ENCODE assay signal across 9 cellular contexts in the genomic region with DNA sequence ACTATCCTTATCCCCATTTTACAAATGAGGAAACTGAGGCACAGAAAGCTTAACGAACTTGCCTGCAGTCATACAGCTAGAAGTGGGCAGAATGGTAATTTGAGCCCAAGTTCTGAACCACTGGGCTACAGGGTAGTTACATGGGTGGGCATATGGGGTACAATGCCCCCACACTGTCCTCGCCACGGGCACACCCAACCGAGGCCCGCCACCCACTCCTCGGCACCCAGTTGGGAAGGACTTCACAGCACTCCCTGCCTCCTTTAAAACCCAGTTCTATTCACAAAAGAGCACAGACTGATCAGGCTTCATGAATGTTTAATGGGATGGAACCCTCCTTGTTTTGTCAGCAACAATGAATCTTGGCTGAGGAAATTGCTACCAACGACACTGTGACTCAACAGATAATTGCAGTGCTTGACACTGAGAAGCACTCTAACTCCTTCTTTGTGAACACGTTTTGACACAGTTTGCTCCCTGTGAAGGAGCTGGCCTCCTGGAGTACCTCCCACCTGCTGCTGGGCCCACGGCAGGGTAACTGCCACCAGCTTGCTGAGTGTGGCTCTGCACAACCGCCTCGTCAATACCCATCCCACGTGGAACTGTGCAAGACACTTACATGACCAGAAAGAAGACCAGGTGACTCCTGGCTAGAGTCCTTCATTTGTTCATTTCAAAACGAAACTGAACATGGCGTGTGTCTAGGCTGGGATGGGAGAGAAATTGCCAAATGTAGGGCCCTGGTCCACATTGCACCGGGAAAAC.
A peak's percentile ranks its signal among the peaks of the same experiment; 100 is the strongest.
DNase-seq lines count a peak whose midpoint lies in the region; ATAC-seq and TF ChIP-seq lines count a peak whose summit lies in the region.
"Had no signal": no experiment of that assay in that cellular context is flagged by ENCODE, and none has a peak within 500 bp of the region (broad histone marks: within the 10 kb centered on the region; RNA-seq: fewer than 3 reads in every experiment).

No MANE protein-coding gene starts in this region.

- no peak overlapping the region for H3K27ac Mint-ChIP-seq in activated T-helper 1 cell treated with anti-CD3 and anti-CD28 coated beads, Interleukin-12 subunit alpha, Interleukin-12 subunit beta, Interleukin-2, Interleukin-4 antibody, amounts not matched to agents 30 ng/mL and 10 ng/mL and 1 ng/mL, durations not matched to agents 14 hours and 24 hours and 36 hours

- no peak overlapping the region for H3K9ac ChIP-seq in colonic mucosa (ENCODE audit: low read depth in 2 of 2, low read length in 2 of 2)

- no peak for TF ChIP-seq CTCF in colonic mucosa (IDR thresholded peaks at IDR 0.05)
- TF ChIP-seq CTCF in mucosa of descending colon (IDR thresholded peaks at IDR 0.05): no peak
- TF ChIP-seq CTCF in ovary (IDR thresholded peaks at IDR 0.05): no peak

- no peak for TF ChIP-seq EP300 in ovary (IDR thresholded peaks at IDR 0.05)

- H3K9me3 ChIP-seq in colonic mucosa (no peaks in the 10 kb centered on the region), mucosa of descending colon (no peaks in the 10 kb centered on the region), ovary (no peaks in the 10 kb centered on the region)
- H3K9me3 ChIP-seq: neutrophil had no signal

- peaks cover 16% of the 10 kb centered on the region for H3K4me1 Mint-ChIP-seq in activated T-helper 1 cell treated with anti-CD3 and anti-CD28 coated beads, Interleukin-12 subunit alpha, Interleukin-12 subunit beta, Interleukin-2, Interleukin-4 antibody, amounts not matched to agents 30 ng/mL and 10 ng/mL and 1 ng/mL, durations not matched to agents 14 hours and 24 hours and 36 hours (ENCODE audit: low read depth)

- no peaks in the 10 kb centered on the region for H3K36me3 ChIP-seq in colonic mucosa
- H3K36me3 ChIP-seq in mucosa of descending colon (ENCODE audit: low read depth): no peaks in the 10 kb centered on the region
- H3K36me3 ChIP-seq in ovary: no peaks in the 10 kb centered on the region
- H3K36me3 ChIP-seq: neutrophil had no signal

- H3K27ac ChIP-seq in colonic mucosa (peak overlapping the region; percentile 30), ovary (no peak overlapping the region)
- H3K27ac ChIP-seq: neutrophil had no signal

- peaks cover 2% of the 10 kb centered on the region for H3K27me3 Mint-ChIP-seq in activated T-helper 1 cell treated with anti-CD3 and anti-CD28 coated beads, Interleukin-12 subunit alpha, Interleukin-12 subunit beta, Interleukin-2, Interleukin-4 antibody, amounts not matched to agents 30 ng/mL and 10 ng/mL and 1 ng/mL, durations not matched to agents 14 hours and 24 hours and 36 hours (ENCODE audit: insufficient read depth)

- DNase-seq in DMS79 treated with DMSO at 0.1 percent for 48 hours (lab: John Stamatoyannopoulos, UW) (peak; percentile 99), NCI-H2107 (lab: John Stamatoyannopoulos, UW) (peak; percentile 89), colonic mucosa (no peak), mucosa of descending colon (no peak), ovary (no peak)
- DNase-seq in effector CD8-positive, alpha-beta T cell (lab: John Stamatoyannopoulos, UW): no peak
- no peak for DNase-seq in activated T-helper 1 cell treated with anti-CD3 and anti-CD28 coated beads, Interleukin-12 subunit alpha, Interleukin-12 subunit beta, Interleukin-2, Interleukin-4 antibody, amounts not matched to agents 30 ng/mL and 10 ng/mL and 1 ng/mL, durations not matched to agents 14 hours and 24 hours and 36 hours (ENCODE audit: low spot score)
- no peak for DNase-seq in effector CD4-positive, alpha-beta T cell

- H3K27me3 ChIP-seq in colonic mucosa (no peaks in the 10 kb centered on the region), ovary (no peaks in the 10 kb centered on the region)
- H3K27me3 ChIP-seq: neutrophil had no signal

- no peak overlapping the region for H3K4me3 ChIP-seq in colonic mucosa
- H3K4me3 ChIP-seq in mucosa of descending colon: no peak overlapping the region
- H3K4me3 ChIP-seq in ovary: no peak overlapping the region

- no peaks in the 10 kb centered on the region for H3K9me3 Mint-ChIP-seq in activated T-helper 1 cell treated with anti-CD3 and anti-CD28 coated beads, Interleukin-12 subunit alpha, Interleukin-12 subunit beta, Interleukin-2, Interleukin-4 antibody, amounts not matched to agents 30 ng/mL and 10 ng/mL and 1 ng/mL, durations not matched to agents 14 hours and 24 hours and 36 hours

- 79 to 84% (median 81%) methylated on average over 15 of the region's 15 CpGs for WGBS in ovary, 3 donors

- H3K36me3 Mint-ChIP-seq in activated T-helper 1 cell treated with anti-CD3 and anti-CD28 coated beads, Interleukin-12 subunit alpha, Interleukin-12 subunit beta, Interleukin-2, Interleukin-4 antibody, amounts not matched to agents 30 ng/mL and 10 ng/mL and 1 ng/mL, durations not matched to agents 14 hours and 24 hours and 36 hours (ENCODE audit: low read depth): no peaks in the 10 kb centered on the region

- no peak overlapping the region for H3K4me3 Mint-ChIP-seq in activated T-helper 1 cell treated with anti-CD3 and anti-CD28 coated beads, Interleukin-12 subunit alpha, Interleukin-12 subunit beta, Interleukin-2, Interleukin-4 antibody, amounts not matched to agents 30 ng/mL and 10 ng/mL and 1 ng/mL, durations not matched to agents 14 hours and 24 hours and 36 hours

- TF ChIP-seq POLR2A in ovary (IDR thresholded peaks at IDR 0.05): no peak

- H3K4me1 ChIP-seq in colonic mucosa (peaks cover 6% of the 10 kb centered on the region), mucosa of descending colon (ENCODE audit: low read depth) (peaks cover 31% of the 10 kb centered on the region), ovary (ENCODE audit: insufficient read depth) (no peaks in the 10 kb centered on the region)

- intact Hi-C loops in colonic mucosa (cut with DNase I): no loop called here
- intact Hi-C loops in mucosa of descending colon (cut with DNase I, micrococcal nuclease): no loop called here
- intact Hi-C loops in activated T-helper 1 cell treated with anti-CD3 and anti-CD28 coated beads, Interleukin-12 subunit alpha, Interleukin-12 subunit beta, Interleukin-2, Interleukin-4 antibody, amounts not matched to agents 30 ng/mL and 10 ng/mL and 1 ng/mL, durations not matched to agents 14 hours and 24 hours and 36 hours (cut with micrococcal nuclease): no loop called here
- intact Hi-C loops in ovary (cut with DNase I): no loop called here

- peak; percentile 48 for ATAC-seq in mucosa of descending colon

Comparison
In these comparisons a context has a peak if more than half of its experiments do, and no peak if none do; other contexts are left out.
1. DNase-seq: peak in DMS79 treated with DMSO at 0.1 percent for 48 hours (single experiment) and NCI-H2107 (single experiment); none in colonic mucosa (single experiment), mucosa of descending colon (0 of 3), effector CD8-positive, alpha-beta T cell (single experiment), activated T-helper 1 cell treated with anti-CD3 and anti-CD28 coated beads, Interleukin-12 subunit alpha, Interleukin-12 subunit beta, Interleukin-2, Interleukin-4 antibody, amounts not matched to agents 30 ng/mL and 10 ng/mL and 1 ng/mL, durations not matched to agents 14 hours and 24 hours and 36 hours (single experiment), ovary (0 of 5) and effector CD4-positive, alpha-beta T cell (single experiment).